In genomic region chr6:26048590-26048989, GRCh38 we compare ENCODE assay signal across 26 cellular contexts. TPM values are rescaled to one million over a fixed set of nuclear protein-coding genes. Genes with fewer than 3 reads are reported as not detected.
DNase-seq lines count a peak whose midpoint lies in the region; ATAC-seq and TF ChIP-seq lines count a peak whose summit lies in the region.
"Had no signal": no experiment of that assay in that cellular context is flagged by ENCODE, and none has a peak within 500 bp of the region (broad histone marks: within the 10 kb centered on the region; RNA-seq: fewer than 3 reads in every experiment).

No MANE protein-coding gene starts in this region.

- H3K14ac ChIP-seq in trophoblast cell (ENCODE audit: low read length): no peak overlapping the region

- peaks cover 4 to 9% of the 10 kb centered on the region in 2 experiments for H3K4me1 ChIP-seq in trophoblast cell (ENCODE audit: control insufficient read depth in 1 of 2, insufficient read depth in 2 of 2, low read length in 2 of 2)
- H3K4me1 ChIP-seq: prostate gland had no signal

- TF ChIP-seq CTCF in HFFc6 (IDR thresholded peaks at IDR 0.05) (no peak), WERI-Rb-1 (IDR thresholded peaks at IDR 0.05; ENCODE audit: low read depth, low read length) (no peak)

- no peak overlapping the region for H2AK5ac ChIP-seq in trophoblast cell (ENCODE audit: low read length)

- no peaks in the 10 kb centered on the region for H3K36me3 Mint-ChIP-seq in activated CD4-positive, alpha-beta T cell treated with anti-CD3 and anti-CD28 coated beads for 36 hours (ENCODE audit: low read depth)
- no peaks in the 10 kb centered on the region for H3K36me3 Mint-ChIP-seq in HFFc6 (ENCODE audit: low read depth)
- H3K36me3 Mint-ChIP-seq: activated naive CD8-positive, alpha-beta T cell had no signal

- no CpG with 5 or more reads among the region's 2 CpGs for WGBS in trophoblast cell (ENCODE audit: extremely low coverage, insufficient coverage, insufficient read length)

- H3K9me3 Mint-ChIP-seq in activated CD4-positive, alpha-beta T cell treated with anti-CD3 and anti-CD28 coated beads for 36 hours (ENCODE audit: low read depth): no peaks in the 10 kb centered on the region
- no peaks in the 10 kb centered on the region; the same call in 1 of the 2 replicates for H3K9me3 Mint-ChIP-seq in HFFc6
- H3K9me3 Mint-ChIP-seq: activated T-helper 2 cell treated with anti-CD3 and anti-CD28 coated beads, Interferon-gamma antibody, Interleukin-2, Interleukin-4, amounts not matched to agents 10 μg/mL and 5 μg/mL and 100 μg/mL, durations not matched to agents 14 hours and 24 hours and 36 hours; CD8-positive, alpha-beta T cell; effector memory CD8-positive, alpha-beta T cell; stimulated activated naive CD8-positive, alpha-beta T cell treated with anti-CD3 and anti-CD28 coated beads, Interleukin-15, Interleukin-2, amounts not matched to agents 100 ng/mL and 50 ng/mL, for 24 hours had no signal

- DNase-seq in activated CD4-positive, alpha-beta T cell treated with anti-CD3 and anti-CD28 coated beads for 36 hours: no peak
- no peak for DNase-seq in activated CD4-positive, alpha-beta T cell treated with anti-CD3 and anti-CD28 coated beads, Interleukin-2, amount 50 U/mL, for 4 hours
- no peak for DNase-seq in HFFc6
- DNase-seq in WERI-Rb-1: no peak
- no peak for DNase-seq in trophoblast cell
- DNase-seq in LoVo (ENCODE audit: low spot score): no peak
- DNase-seq in NCI-H187 treated with DMSO at 0.1 percent for 48 hours (lab: John Stamatoyannopoulos, UW): no peak
- DNase-seq: CD8-positive, alpha-beta T cell; effector memory CD8-positive, alpha-beta T cell; H7; left colon; NCI-H1436; OCI-M1; stimulated activated CD4-positive, alpha-beta T cell treated with anti-CD3 and anti-CD28 coated beads, Interleukin-15, amount 100 ng/mL, for 24 hours had no signal

- peak overlapping the region; percentile 93 for H2BK12ac ChIP-seq in trophoblast cell (ENCODE audit: low read length)

- H3K4me1 Mint-ChIP-seq in activated CD4-positive, alpha-beta T cell treated with anti-CD3 and anti-CD28 coated beads for 36 hours: peaks cover 14% of the 10 kb centered on the region
- H3K4me1 Mint-ChIP-seq in HFFc6 (ENCODE audit: low read depth): peaks cover 43% of the 10 kb centered on the region

- CTCF ChIA-PET in activated CD4-positive, alpha-beta T cell treated with anti-CD3 and anti-CD28 coated beads for 36 hours (lab: Charles Lee): interaction anchor here (1.1 to 2.7 kb wide), 2 partner anchors 17 to 18 kb away, joined by 3 to 8 read pairs; a partner anchor contains a TSS

- no peak overlapping the region for H3K4me3 Mint-ChIP-seq in activated CD4-positive, alpha-beta T cell treated with anti-CD3 and anti-CD28 coated beads for 36 hours
- H3K4me3 Mint-ChIP-seq in HFFc6: no peak overlapping the region; the same call in 1 of the 2 replicates
- H3K4me3 Mint-ChIP-seq: activated naive CD8-positive, alpha-beta T cell; B cell; CD8-positive, alpha-beta T cell; effector memory CD8-positive, alpha-beta T cell; stimulated activated naive CD8-positive, alpha-beta T cell treated with anti-CD3 and anti-CD28 coated beads, Interleukin-15, Interleukin-2, amounts not matched to agents 100 ng/mL and 50 ng/mL, for 24 hours had no signal

- peaks cover 1% of the 10 kb centered on the region for H3K79me2 ChIP-seq in trophoblast cell (ENCODE audit: control insufficient read depth, insufficient read depth, low read length, poor library complexity)

- H2AFZ ChIP-seq in trophoblast cell (ENCODE audit: insufficient read depth, low read length, poor library complexity): no peak overlapping the region
- H2AFZ ChIP-seq: hepatocyte had no signal

- H2BK120ac ChIP-seq in trophoblast cell (ENCODE audit: insufficient read depth, low read length, poor library complexity): no peak overlapping the region

- ATAC-seq in activated CD4-positive, alpha-beta T cell treated with anti-CD3 and anti-CD28 coated beads for 36 hours: no peak
- no peak for ATAC-seq in GM21381 (IDR thresholded peaks at IDR 0.05; ENCODE audit: unreplicated experiment)
- ATAC-seq: CD8-positive, alpha-beta T cell; effector memory CD8-positive, alpha-beta T cell; gastroesophageal sphincter; K562; left colon had no signal

- no peak overlapping the region for H3K9ac ChIP-seq in trophoblast cell (ENCODE audit: low read length)

- H2BK5ac ChIP-seq in trophoblast cell (ENCODE audit: low read depth, low read length, poor library complexity): no peak overlapping the region

- no peak overlapping the region for H3K4me2 ChIP-seq in trophoblast cell (ENCODE audit: low read length)
- H3K4me2 ChIP-seq: hepatocyte had no signal

- H3K36me3 ChIP-seq in WERI-Rb-1: no peaks in the 10 kb centered on the region
- peaks cover 4 to 5% of the 10 kb centered on the region in 2 experiments for H3K36me3 ChIP-seq in trophoblast cell (ENCODE audit: control insufficient read depth in 1 of 2, insufficient read depth in 2 of 2, low read length in 2 of 2)
- H3K36me3 ChIP-seq: ascending aorta, esophagus muscularis mucosa, gastroesophageal sphincter, prostate gland had no signal

- no peak overlapping the region for H4K12ac ChIP-seq in trophoblast cell (ENCODE audit: low read depth, low read length)

- H3K79me1 ChIP-seq in trophoblast cell (ENCODE audit: low read length): peaks cover 16% of the 10 kb centered on the region

- no peaks in the 10 kb centered on the region for H3K27me3 Mint-ChIP-seq in activated CD4-positive, alpha-beta T cell treated with anti-CD3 and anti-CD28 coated beads for 36 hours
- H3K27me3 Mint-ChIP-seq in HFFc6 (ENCODE audit: insufficient read depth): peaks cover 8% of the 10 kb centered on the region
- H3K27me3 Mint-ChIP-seq: activated naive CD8-positive, alpha-beta T cell; B cell; effector memory CD8-positive, alpha-beta T cell; stimulated activated naive CD8-positive, alpha-beta T cell treated with anti-CD3 and anti-CD28 coated beads, Interleukin-15, Interleukin-2, amounts not matched to agents 100 ng/mL and 50 ng/mL, for 24 hours had no signal

- no peak overlapping the region for H3K18ac ChIP-seq in trophoblast cell (ENCODE audit: low read length)

- H3K27ac Mint-ChIP-seq in activated CD4-positive, alpha-beta T cell treated with anti-CD3 and anti-CD28 coated beads for 36 hours: peak overlapping the region; percentile 12
- H3K27ac Mint-ChIP-seq in HFFc6: peak overlapping the region; percentile 34; the same call in 1 of the 2 replicates
- H3K27ac Mint-ChIP-seq: activated naive CD8-positive, alpha-beta T cell; activated T-helper 2 cell treated with anti-CD3 and anti-CD28 coated beads, Interferon-gamma antibody, Interleukin-2, Interleukin-4, amounts not matched to agents 10 μg/mL and 5 μg/mL and 100 μg/mL, durations not matched to agents 14 hours and 24 hours and 36 hours; B cell; CD8-positive, alpha-beta T cell; effector memory CD8-positive, alpha-beta T cell had no signal

- H3K27ac ChIP-seq in WERI-Rb-1: peak overlapping the region; percentile 0
- peak overlapping the region; percentile 15 for H3K27ac ChIP-seq in trophoblast cell (ENCODE audit: low read depth, low read length)
- H3K27ac ChIP-seq: ascending aorta, coronary artery, esophagus muscularis mucosa, gastroesophageal sphincter, hepatocyte, prostate gland had no signal

- POLR2A ChIA-PET in activated CD4-positive, alpha-beta T cell treated with anti-CD3 and anti-CD28 coated beads for 36 hours (lab: Charles Lee): interaction anchor here (0.6 to 5.9 kb wide), 2 partner anchors 19 to 1103 kb away, joined by 6 to 571 read pairs; a partner anchor contains a TSS

- no peak overlapping the region for H3K23ac ChIP-seq in trophoblast cell (ENCODE audit: low read length)

- peak overlapping the region; percentile 59 for H4K8ac ChIP-seq in trophoblast cell (ENCODE audit: low read depth, low read length)

- peak overlapping the region; percentile 14 for H4K91ac ChIP-seq in trophoblast cell (ENCODE audit: low read depth, low read length)

- H3K9me3 ChIP-seq in WERI-Rb-1 (ENCODE audit: severe bottlenecking) (peaks cover 8% of the 10 kb centered on the region), trophoblast cell (ENCODE audit: insufficient read depth, low read depth, low read length) (peaks cover 6% of the 10 kb centered on the region)
- H3K9me3 ChIP-seq: ascending aorta, esophagus muscularis mucosa, gastroesophageal sphincter, prostate gland had no signal

- no peak overlapping the region for H3K4ac ChIP-seq in trophoblast cell (ENCODE audit: low read depth, low read length)

- intact Hi-C loops in activated CD4-positive, alpha-beta T cell treated with anti-CD3 and anti-CD28 coated beads for 36 hours (cut with DNase I, micrococcal nuclease): no loop called here

- H3K4me3 ChIP-seq in WERI-Rb-1 (ENCODE audit: low read depth, low read length) (no peak overlapping the region), trophoblast cell (ENCODE audit: low read depth, low read length) (no peak overlapping the region)
- H3K4me3 ChIP-seq: ascending aorta, coronary artery, esophagus muscularis mucosa, gastroesophageal sphincter, hepatocyte, K562, prostate gland had no signal

- H3K27me3 ChIP-seq in WERI-Rb-1 (ENCODE audit: insufficient read depth, low read depth, severe bottlenecking) (no peaks in the 10 kb centered on the region), trophoblast cell (ENCODE audit: insufficient read depth, low read length) (no peaks in the 10 kb centered on the region)
- H3K27me3 ChIP-seq: ascending aorta, esophagus muscularis mucosa, gastroesophageal sphincter, hepatocyte had no signal

RNA-seq across cellular contexts. Expression of gene HFE, which starts 38.6 kb away (rescaled TPM):
- 1 to 10 TPM; 1.1 to 1.4 TPM for total RNA-seq in activated CD4-positive, alpha-beta T cell treated with anti-CD3 and anti-CD28 coated beads for 36 hours
- total RNA-seq in HFFc6 (2021; fragmentation: NEBNext Ultra II Directional; extraction: Animal tissue kit (Norgen Biotek cat#: 25700)): 10 to 100 TPM; 16.1 to 21.7 (median 18.3) TPM
- polyA plus RNA-seq in trophoblast cell (2013): 1.7 and 1.8 TPM in 2 replicates

Comparison
In these comparisons a context has a peak if more than half of its experiments do, and no peak if none do; other contexts are left out.
1. RNA of gene HFE, which starts 38.6 kb away (total RNA-seq): 16.1 to 21.7 TPM in HFFc6; 1.1 to 1.4 TPM in activated CD4-positive, alpha-beta T cell treated with anti-CD3 and anti-CD28 coated beads for 36 hours; every median in the first group is over 4 times any median in the second.